Comparison of ENCODE assay signal across 8 cellular contexts in the genomic region with DNA sequence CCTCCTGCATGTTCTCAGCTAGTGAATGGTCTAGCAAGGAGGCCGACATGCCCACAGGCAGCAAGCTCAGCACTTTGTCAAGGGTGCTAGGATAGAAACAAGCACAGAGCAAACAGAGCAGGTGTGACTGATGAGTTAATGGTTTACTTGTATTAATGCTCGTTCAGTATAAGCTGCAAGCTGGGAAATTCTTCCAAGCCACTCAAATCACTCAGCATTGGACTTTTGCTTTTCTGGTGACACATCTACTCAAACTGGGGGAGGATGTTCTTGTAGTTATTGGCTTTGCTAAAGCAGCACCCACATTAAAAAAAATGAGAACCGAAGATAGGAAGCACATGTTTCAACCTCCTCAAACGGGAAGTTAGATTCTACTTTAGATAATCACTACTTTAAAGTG. TPM values are rescaled to one million over a fixed set of nuclear protein-coding genes. Genes with fewer than 3 reads are reported as not detected.
DNase-seq lines count a peak whose midpoint lies in the region; ATAC-seq and TF ChIP-seq lines count a peak whose summit lies in the region.

No MANE protein-coding gene starts in this region.

- POLR2A ChIA-PET in activated CD4-positive, alpha-beta T cell treated with anti-CD3 and anti-CD28 coated beads, Interleukin-2, amount 10 ng/mL, durations not matched to agents 7 days and 5 days (lab: Charles Lee) = no interaction called here

- ATAC-seq in HG02870 (IDR thresholded peaks at IDR 0.05; ENCODE audit: unreplicated experiment) = peak; percentile 66

- H3K36me3 ChIP-seq in OCI-LY3 (replicated peaks; ENCODE audit: low read depth, low read length) (peaks cover 43% of the 10 kb centered on the region), mucosa of rectum (ENCODE audit: control insufficient read depth in 2 of 2, insufficient read depth in 2 of 2, low read length in 2 of 2) (no peaks in the 10 kb centered on the region)

- H3K4me1 ChIP-seq in OCI-LY3 (ENCODE audit: low read length) (peaks cover 80% of the 10 kb centered on the region), mucosa of rectum (ENCODE audit: control insufficient read depth in 2 of 2, insufficient read depth in 2 of 2, low read length in 2 of 2) (peaks cover 32 to 78% of the 10 kb centered on the region in 2 donors)

- CTCF ChIA-PET in activated CD4-positive, alpha-beta T cell treated with anti-CD3 and anti-CD28 coated beads, Interleukin-2, amount 10 ng/mL, durations not matched to agents 7 days and 5 days (lab: Charles Lee) = interaction anchor here (1.4 to 1.9 kb wide), 2 partner anchors 41 to 44 kb away, joined by 3 to 4 read pairs; partner anchors contain the start of gene NEDD9

- H3K9me3 ChIP-seq in OCI-LY3 (ENCODE audit: insufficient read depth, low read length) (no peaks in the 10 kb centered on the region), mucosa of rectum (ENCODE audit: control insufficient read depth in 2 of 2, low read length in 2 of 2) (no peaks in the 10 kb centered on the region)

- H3K4me3 ChIP-seq in OCI-LY3 (ENCODE audit: low read length) (0 out of 2 replicates have a peak overlapping the region, but pooled peaks have one; percentile 45), mucosa of rectum (ENCODE audit: low read length in 2 of 2) (no peak overlapping the region)

- peaks cover 36% of the 10 kb centered on the region for H3K36me3 Mint-ChIP-seq in activated CD4-positive, alpha-beta T cell treated with anti-CD3 and anti-CD28 coated beads, Interleukin-2, amount 10 ng/mL, durations not matched to agents 7 days and 5 days (ENCODE audit: low read depth)

- peaks cover 40% of the 10 kb centered on the region for H3K4me1 Mint-ChIP-seq in activated CD4-positive, alpha-beta T cell treated with anti-CD3 and anti-CD28 coated beads, Interleukin-2, amount 10 ng/mL, durations not matched to agents 7 days and 5 days

- peak; percentile 18 for DNase-seq in activated CD4-positive, alpha-beta T cell treated with anti-CD3 and anti-CD28 coated beads, Interleukin-2, amount 10 ng/mL, durations not matched to agents 7 days and 5 days
- no peak for DNase-seq in activated CD4-positive, alpha-beta T cell treated with anti-CD3 and anti-CD28 coated beads for 4 hours
- no peak for DNase-seq in RKO (ENCODE audit: low spot score)
- no peak for DNase-seq in NCI-H2107 (lab: John Stamatoyannopoulos, UW)
- DNase-seq in GM03348 (ENCODE audit: low spot score) = no peak

- no peaks in the 10 kb centered on the region for H4K20me1 ChIP-seq in OCI-LY3 (ENCODE audit: insufficient read depth, low read length)

- H3K27ac Mint-ChIP-seq in activated CD4-positive, alpha-beta T cell treated with anti-CD3 and anti-CD28 coated beads, Interleukin-2, amount 10 ng/mL, durations not matched to agents 7 days and 5 days = peak overlapping the region; percentile 37

- no peaks in the 10 kb centered on the region for H3K27me3 Mint-ChIP-seq in activated CD4-positive, alpha-beta T cell treated with anti-CD3 and anti-CD28 coated beads, Interleukin-2, amount 10 ng/mL, durations not matched to agents 7 days and 5 days

- peaks cover 2% of the 10 kb centered on the region for H3K9me3 Mint-ChIP-seq in activated CD4-positive, alpha-beta T cell treated with anti-CD3 and anti-CD28 coated beads, Interleukin-2, amount 10 ng/mL, durations not matched to agents 7 days and 5 days

- H3K4me2 ChIP-seq in OCI-LY3 (ENCODE audit: low read length) = peak overlapping the region; percentile 90

- no peak overlapping the region for H3K4me3 Mint-ChIP-seq in activated CD4-positive, alpha-beta T cell treated with anti-CD3 and anti-CD28 coated beads, Interleukin-2, amount 10 ng/mL, durations not matched to agents 7 days and 5 days

- H3K27ac ChIP-seq in OCI-LY3 (ENCODE audit: low read length) = peak overlapping the region; percentile 100
- peak overlapping the region; percentile 60 to 94 for H3K27ac ChIP-seq in mucosa of rectum (ENCODE audit: low read depth in 2 of 2, low read length in 2 of 2)

- H3K27me3 ChIP-seq in OCI-LY3 (ENCODE audit: low read depth, low read length) (no peaks in the 10 kb centered on the region), mucosa of rectum (ENCODE audit: control insufficient read depth in 2 of 2, insufficient read depth in 2 of 2, low read length in 2 of 2) (no peaks in the 10 kb centered on the region)

- peak overlapping the region; percentile 96 for H3K9ac ChIP-seq in OCI-LY3 (ENCODE audit: low read length)
- H3K9ac ChIP-seq in mucosa of rectum (ENCODE audit: low read depth in 1 of 2, low read length in 2 of 2) = no peak overlapping the region

- no peak for TF ChIP-seq CTCF in OCI-LY3 (IDR thresholded peaks at IDR 0.05; ENCODE audit: low read depth, low read length)

- peaks cover 66% of the 10 kb centered on the region for H3K79me2 ChIP-seq in OCI-LY3 (ENCODE audit: low read length)

- no peak overlapping the region for H2AFZ ChIP-seq in OCI-LY3 (ENCODE audit: low read depth, low read length)

RNA-seq across cellular contexts. Expression of gene NEDD9, which starts 43.1 kb away (rescaled TPM):
- total RNA-seq in activated CD4-positive, alpha-beta T cell treated with anti-CD3 and anti-CD28 coated beads, Interleukin-2, amount 10 ng/mL, durations not matched to agents 7 days and 5 days = 10 to 100 TPM; 42.7 to 47.7 TPM
